21 cellular contexts compared by ENCODE assay signal in the genomic region with DNA sequence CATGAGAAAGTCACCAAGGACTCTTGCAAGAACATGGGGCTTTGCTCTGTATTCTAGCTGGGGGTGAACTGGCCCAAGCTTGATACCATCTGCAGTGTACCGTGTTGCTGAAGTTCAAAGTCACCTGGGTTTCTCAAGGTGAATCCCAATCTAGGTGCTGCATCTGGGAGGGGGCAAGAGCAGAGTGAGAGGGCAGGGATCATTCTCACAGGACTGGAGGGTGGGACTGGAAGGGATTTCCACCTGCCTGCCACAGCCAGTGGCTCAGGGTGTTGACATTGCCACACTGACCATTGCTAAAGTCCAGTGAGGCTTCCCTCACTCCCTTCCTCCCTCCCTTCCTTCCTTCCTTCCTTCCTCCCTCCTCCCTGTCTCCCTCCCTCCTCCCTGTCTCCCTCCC.
"Had no signal": no experiment of that assay in that cellular context is flagged by ENCODE, and none has a peak within 500 bp of the region (broad histone marks: within the 10 kb centered on the region; RNA-seq: fewer than 3 reads in every experiment).

No MANE protein-coding gene starts in this region.

- H3K4me3 Mint-ChIP-seq: immature natural killer cell, naive B cell had no signal

- H3K4me1 Mint-ChIP-seq: immature natural killer cell, naive B cell had no signal

- ATAC-seq: gastroesophageal sphincter, left cardiac atrium had no signal

- H3K36me3 ChIP-seq: esophagus muscularis mucosa, gastroesophageal sphincter, left ventricle myocardium inferior, ovary, right atrium auricular region, suprapubic skin, thyroid gland, upper lobe of left lung, vagina had no signal

- H3K4me1 ChIP-seq: esophagus muscularis mucosa, gastroesophageal sphincter, left ventricle myocardium inferior, right atrium auricular region, suprapubic skin, thyroid gland, upper lobe of left lung, vagina had no signal

- H3K36me3 Mint-ChIP-seq: immature natural killer cell, naive B cell had no signal

- H3K27ac Mint-ChIP-seq: immature natural killer cell had no signal

- H3K9me3 ChIP-seq: esophagus muscularis mucosa, gastroesophageal sphincter, left ventricle myocardium inferior, ovary, right atrium auricular region, suprapubic skin, thyroid gland, upper lobe of left lung, vagina had no signal

- H3K27ac ChIP-seq: epithelial cell of prostate, esophagus muscularis mucosa, gastroesophageal sphincter, left ventricle myocardium inferior, ovary, right atrium auricular region, suprapubic skin, thyroid gland, upper lobe of left lung, vagina had no signal

- H3K27me3 ChIP-seq: ovary, right atrium auricular region, thyroid gland, upper lobe of left lung, vagina had no signal

- DNase-seq: effector memory CD4-positive, alpha-beta T cell; immature natural killer cell; left cardiac atrium; left ventricle myocardium inferior; mesenchymal stem cell; midbrain; naive B cell; nucleus accumbens; ovary; small intestine; stimulated activated CD4-positive, alpha-beta T cell treated with anti-CD3 and anti-CD28 coated beads, Interleukin-12 subunit alpha, Interleukin-12 subunit beta, amount 100 ng/mL, for 4 hours; stimulated activated naive CD4-positive, alpha-beta T cell treated with Interleukin-2 at 50 U/mL for 16 hours; thyroid gland had no signal

- H3K4me3 ChIP-seq: esophagus muscularis mucosa, gastroesophageal sphincter, left ventricle myocardium inferior, lung, ovary, right atrium auricular region, suprapubic skin, thyroid gland, upper lobe of left lung, vagina had no signal
